ENCODE assay signal across 26 cellular contexts in genomic region chr4:152364383-152364782, GRCh38.
DNase-seq lines count a peak whose midpoint lies in the region; ATAC-seq, FAIRE-seq and TF ChIP-seq lines count a peak whose summit lies in the region.
"Had no signal": no experiment of that assay in that cellular context is flagged by ENCODE, and none has a peak within 500 bp of the region (broad histone marks: within the 10 kb centered on the region; RNA-seq: fewer than 3 reads in every experiment).

No MANE protein-coding gene starts in this region.

- no peak overlapping the region for H3K14ac ChIP-seq in IMR-90 (replicated peaks; ENCODE audit: low read depth, low read length)

- no peak overlapping the region for H2BK20ac ChIP-seq in IMR-90 (ENCODE audit: low read depth, low read length)

- TF ChIP-seq POLR2A in IMR-90 (IDR thresholded peaks at IDR 0.05; ENCODE audit: low read depth, low read length): no peak
- TF ChIP-seq POLR2A in gastrocnemius medialis (IDR thresholded peaks at IDR 0.05): no peak
- TF ChIP-seq POLR2A in vagina (IDR thresholded peaks at IDR 0.05): no peak

- dilution Hi-C loops in IMR-90 (cut with HindIII; ENCODE audit: low sequenced_read_pairs, unreplicated experiment): no loop called here

- H3K27ac ChIP-seq in left ventricle myocardium inferior (replicated peaks) (peak overlapping the region; percentile 6), right atrium auricular region (no peak overlapping the region), IMR-90 (ENCODE audit: insufficient read depth, low read length) (no peak overlapping the region), gastrocnemius medialis (peak overlapping the region in 3 of 4 donors; percentile 49 to 59 (median 56)), vagina (no peak overlapping the region)
- H3K27ac ChIP-seq: BLaER1 had no signal

- no peak overlapping the region for H3K23ac ChIP-seq in IMR-90 (ENCODE audit: low read depth, low read length)

- H3K9me1 ChIP-seq in IMR-90 (ENCODE audit: insufficient read depth, low read length): peaks cover 2% of the 10 kb centered on the region; the same call in 1 of the 2 replicates

- no peak overlapping the region for H4K8ac ChIP-seq in IMR-90 (ENCODE audit: low read depth in 2 of 2, low read length in 2 of 2)

- peaks cover 12 to 15% of the 10 kb centered on the region in 2 experiments; a peak in 3 of 4 replicates for H3K79me1 ChIP-seq in IMR-90 (ENCODE audit: low read depth in 1 of 2, low read length in 2 of 2)

- H3K36me3 ChIP-seq in left ventricle myocardium inferior (peaks cover 8% of the 10 kb centered on the region), right atrium auricular region (no peaks in the 10 kb centered on the region), IMR-90 (ENCODE audit: control insufficient read depth, insufficient read depth, low read length) (no peaks in the 10 kb centered on the region), gastrocnemius medialis (no peaks in the 10 kb centered on the region), vagina (no peaks in the 10 kb centered on the region)
- H3K36me3 ChIP-seq: BE2C had no signal

- no peaks in the 10 kb centered on the region for H3K27me3 ChIP-seq in left ventricle myocardium inferior (ENCODE audit: low read depth)
- no peaks in the 10 kb centered on the region for H3K27me3 ChIP-seq in right atrium auricular region
- H3K27me3 ChIP-seq in IMR-90 (ENCODE audit: control insufficient read depth, insufficient read depth, low read length): no peaks in the 10 kb centered on the region
- H3K27me3 ChIP-seq in gastrocnemius medialis: no peaks in the 10 kb centered on the region
- H3K27me3 ChIP-seq in vagina: no peaks in the 10 kb centered on the region
- H3K27me3 ChIP-seq: BE2C, BLaER1 had no signal

- H3K4me3 ChIP-seq in left ventricle myocardium inferior (no peak overlapping the region), right atrium auricular region (no peak overlapping the region), IMR-90 (ENCODE audit: insufficient read depth, low read depth, low read length) (no peak overlapping the region), gastrocnemius medialis (no peak overlapping the region), vagina (no peak overlapping the region)
- H3K4me3 ChIP-seq: BLaER1, GM12878 had no signal

- no peak overlapping the region for H2BK120ac ChIP-seq in IMR-90 (ENCODE audit: low read depth, low read length)

- H3K9me3 ChIP-seq in left ventricle myocardium inferior (replicated peaks): peaks cover 11% of the 10 kb centered on the region
- peaks cover 0 to 6% of the 10 kb centered on the region in 2 donors for H3K9me3 ChIP-seq in right atrium auricular region
- H3K9me3 ChIP-seq in IMR-90 (ENCODE audit: control insufficient read depth, insufficient read depth, low read length): no peaks in the 10 kb centered on the region
- no peaks in the 10 kb centered on the region for H3K9me3 ChIP-seq in gastrocnemius medialis
- H3K9me3 ChIP-seq in vagina: no peaks in the 10 kb centered on the region
- H3K9me3 ChIP-seq: BE2C had no signal

- peak overlapping the region; percentile 59; the same call in 1 of the 2 replicates for H3K18ac ChIP-seq in IMR-90 (ENCODE audit: low read depth, low read length)

- no peak overlapping the region for H3K9ac ChIP-seq in IMR-90 (ENCODE audit: low read depth, low read length)
- H3K9ac ChIP-seq: BLaER1 had no signal

- no peak overlapping the region for H2AK5ac ChIP-seq in IMR-90 (ENCODE audit: low read depth, low read length)

- no peak overlapping the region for H4K5ac ChIP-seq in IMR-90 (ENCODE audit: low read depth, low read length)

- H3K4ac ChIP-seq in IMR-90 (ENCODE audit: low read depth, low read length): no peak overlapping the region

- no peak for TF ChIP-seq RAD21 in IMR-90 (IDR thresholded peaks at IDR 0.05; ENCODE audit: low read length)

- no peak overlapping the region for H2BK5ac ChIP-seq in IMR-90 (ENCODE audit: low read depth, low read length, poor library complexity, severe bottlenecking)

- BruUV-seq in IMR-90 (replicated peaks; lab: Mats Ljungman, UMichigan): no TSS peak

- no peak overlapping the region for H3K56ac ChIP-seq in IMR-90 (ENCODE audit: extremely low read depth, insufficient read depth, low read length)

- H2AFZ ChIP-seq in IMR-90 (replicated peaks; ENCODE audit: low read length, poor library complexity): no peak overlapping the region

- H2BK15ac ChIP-seq in IMR-90 (ENCODE audit: low read depth, low read length): no peak overlapping the region

- H3K4me2 ChIP-seq in IMR-90 (ENCODE audit: low read depth, low read length): no peak overlapping the region
- H3K4me2 ChIP-seq: BLaER1 had no signal

- H3K4me1 ChIP-seq in left ventricle myocardium inferior (peaks cover 57% of the 10 kb centered on the region), right atrium auricular region (no peaks in the 10 kb centered on the region), IMR-90 (ENCODE audit: control insufficient read depth, insufficient read depth, low read length) (peaks cover 4% of the 10 kb centered on the region; the same call in 1 of the 2 replicates), gastrocnemius medialis (peaks cover 32 to 35% of the 10 kb centered on the region in 2 donors), vagina (no peaks in the 10 kb centered on the region)
- H3K4me1 ChIP-seq: BLaER1 had no signal

- H4K91ac ChIP-seq in IMR-90 (ENCODE audit: insufficient read depth, low read depth, low read length): no peak overlapping the region

- CTCF ChIA-PET in IMR-90 (lab: Yijun Ruan, JAX): no interaction called here

- DNase-seq in left ventricle myocardium inferior: no peak
- no peak for DNase-seq in right atrium auricular region (ENCODE audit: low spot score)
- no peak for DNase-seq in GM18507 (ENCODE audit: extremely low spot score, insufficient read length, low read depth)
- DNase-seq in IMR-90: no peak
- DNase-seq in gastrocnemius medialis: no peak
- DNase-seq in vagina (ENCODE audit: extremely low spot score in 2 of 2): no peak
- DNase-seq in NCI-H510A treated with DMSO at 0.1 percent for 48 hours (lab: John Stamatoyannopoulos, UW): no peak
- DNase-seq: 8988T; ACHN; BE2C; C1 segment of cervical spinal cord; CD4-positive, alpha-beta memory T cell; CD4-positive, CD25-positive, alpha-beta regulatory T cell; CD8-positive, alpha-beta memory T cell; COR-L47; DMS153; DMS53; DMS79; DND-41; EL; GDM1 had no signal

- no CpG with 5 or more reads among the region's 1 CpG for WGBS in IMR-90 (ENCODE audit: extremely low coverage in 2 of 2, insufficient read length in 1 of 2), 2 experiments

- in situ Hi-C loops in IMR-90 (cut with MboI; ENCODE audit: low sequenced_read_pairs) (no loop called here), gastrocnemius medialis (cut with MboI; ENCODE audit: low sequenced_read_pairs in 4 of 4) (no loop called here)

- H4K20me1 ChIP-seq in IMR-90 (ENCODE audit: insufficient read depth, low read length): no peaks in the 10 kb centered on the region
- H4K20me1 ChIP-seq: BLaER1 had no signal

- TF ChIP-seq CTCF in left ventricle myocardium inferior (IDR thresholded peaks at IDR 0.05; ENCODE audit: borderline replicate concordance) (no peak), right atrium auricular region (IDR thresholded peaks at IDR 0.05) (no peak), IMR-90 (conservative IDR thresholded peaks at IDR 0.05; ENCODE audit: low read depth, low read length) (no peak), gastrocnemius medialis (IDR thresholded peaks at IDR 0.05 in 4 of 5, conservative IDR thresholded peaks at IDR 0.05 in 1 of 5) (no peak), vagina (IDR thresholded peaks at IDR 0.05) (no peak)

- ATAC-seq in IMR-90 (ENCODE audit: low read depth): no peak
- ATAC-seq in gastrocnemius medialis: no peak
- ATAC-seq in HG03565 (IDR thresholded peaks at IDR 0.05; ENCODE audit: unreplicated experiment): no peak

- peak; percentile 35 for FAIRE-seq in GM18507 (lab: Jason Lieb, UNC)
- FAIRE-seq: A204.1, GM12878, GM12892 had no signal

- H2AK9ac ChIP-seq in IMR-90 (replicated peaks; ENCODE audit: low read depth, low read length, poor library complexity): no peak overlapping the region

- intact Hi-C loops in left ventricle myocardium inferior (cut with micrococcal nuclease) (no loop called here), IMR-90 (cut with micrococcal nuclease) (no loop called here), gastrocnemius medialis (cut with DNase I; ENCODE audit: low total_unique reads) (no loop called here), vagina (cut with DNase I) (no loop called here)

- POLR2A ChIA-PET in IMR-90 (lab: Charles Lee; ENCODE audit: unreplicated experiment): no interaction called here

TF ChIP-seq in IMR-90, 13 proteins besides CTCF, POLR2A, EP300 and RAD21 (continues in another document):
- TF ChIP-seq CHD1 (IDR thresholded peaks at IDR 0.05; ENCODE audit: low read depth, low read length) (no peak), USF2 (IDR thresholded peaks at IDR 0.05; ENCODE audit: low read depth, low read length) (no peak), RFX5 (IDR thresholded peaks at IDR 0.05; ENCODE audit: low read depth, low read length) (no peak), RCOR1 (IDR thresholded peaks at IDR 0.05; ENCODE audit: insufficient replicate concordance, low read length) (no peak), MAZ (IDR thresholded peaks at IDR 0.05; ENCODE audit: borderline replicate concordance, low read depth, low read length) (no peak), FOS (IDR thresholded peaks at IDR 0.05; ENCODE audit: low read depth, low read length) (no peak), SMC3 (IDR thresholded peaks at IDR 0.05; ENCODE audit: low read depth, low read length) (no peak), NFE2L2 (IDR thresholded peaks at IDR 0.05; ENCODE audit: low read depth, low read length) (no peak), MXI1 (IDR thresholded peaks at IDR 0.05; ENCODE audit: borderline replicate concordance, low read depth, low read length) (no peak), ELK1 (IDR thresholded peaks at IDR 0.05; ENCODE audit: borderline replicate concordance, low read depth, low read length) (no peak), MAFK (IDR thresholded peaks at IDR 0.05; ENCODE audit: low read depth, low read length) (no peak)

Comparison
In these comparisons a context has a peak if more than half of its experiments do, and no peak if none do; other contexts are left out.
1. H3K27ac ChIP-seq: peak in left ventricle myocardium inferior (single experiment) and gastrocnemius medialis (3 of 4); none in right atrium auricular region (0 of 2), IMR-90 (single experiment) and vagina (single experiment).